ENCODE assay signal across 12 cellular contexts in genomic region chr6:42514746-42515145, GRCh38.
"Had no signal": no experiment of that assay in that cellular context is flagged by ENCODE, and none has a peak within 500 bp of the region (broad histone marks: within the 10 kb centered on the region; RNA-seq: fewer than 3 reads in every experiment).

No MANE protein-coding gene starts in this region.

- H3K27me3 Mint-ChIP-seq: activated CD4-positive, alpha-beta memory T cell treated with anti-CD3 and anti-CD28 coated beads for 36 hours; stimulated activated naive CD8-positive, alpha-beta T cell treated with anti-CD3 and anti-CD28 coated beads, Interleukin-15, amount 100 ng/mL, for 72 hours had no signal

- H3K4me1 ChIP-seq: colonic mucosa, gastrocnemius medialis, testis had no signal

- H3K4me3 Mint-ChIP-seq: activated CD4-positive, alpha-beta memory T cell treated with anti-CD3 and anti-CD28 coated beads for 36 hours; stimulated activated naive CD8-positive, alpha-beta T cell treated with anti-CD3 and anti-CD28 coated beads, Interleukin-15, amount 100 ng/mL, for 72 hours had no signal

- ATAC-seq: gastrocnemius medialis; left lung; stimulated activated naive CD8-positive, alpha-beta T cell treated with anti-CD3 and anti-CD28 coated beads, Interleukin-15, amount 100 ng/mL, for 72 hours had no signal

- H3K9me3 ChIP-seq: adrenal gland, colonic mucosa, gastrocnemius medialis, testis had no signal

- H3K4me3 ChIP-seq: adrenal gland, colonic mucosa, gastrocnemius medialis, left lung, testis had no signal

- H3K27me3 ChIP-seq: adrenal gland, colonic mucosa, gastrocnemius medialis, left lung, testis had no signal

- FAIRE-seq: keratinocyte had no signal

- H3K36me3 ChIP-seq: adrenal gland, colonic mucosa, gastrocnemius medialis, left lung had no signal

- H3K27ac ChIP-seq: adrenal gland, colonic mucosa, gastrocnemius medialis, testis had no signal

- DNase-seq: activated CD4-positive, alpha-beta memory T cell treated with anti-CD3 and anti-CD28 coated beads for 36 hours; activated CD4-positive, CD25-positive, alpha-beta regulatory T cell treated with anti-CD3 and anti-CD28 coated beads, Interleukin-2, amount 50 U/mL, for 72 hours; activated naive CD4-positive, alpha-beta T cell; adrenal gland; colonic mucosa; effector memory CD4-positive, alpha-beta T cell; gastrocnemius medialis; left lung; stimulated activated CD4-positive, alpha-beta T cell treated with anti-CD3 and anti-CD28 coated beads, Interleukin-12 subunit alpha, Interleukin-12 subunit beta, amount 100 ng/mL, for 4 hours; stimulated activated naive CD8-positive, alpha-beta T cell treated with anti-CD3 and anti-CD28 coated beads, Interleukin-15, amount 100 ng/mL, for 72 hours; testis had no signal

- H3K27ac Mint-ChIP-seq: activated CD4-positive, alpha-beta memory T cell treated with anti-CD3 and anti-CD28 coated beads for 36 hours; stimulated activated naive CD8-positive, alpha-beta T cell treated with anti-CD3 and anti-CD28 coated beads, Interleukin-15, amount 100 ng/mL, for 72 hours had no signal
